ENCODE assay signal across 1 cellular context in genomic region chr3:12891985-12892839, GRCh38.
TF ChIP-seq lines count a peak whose summit lies in the region.

No MANE protein-coding gene starts in this region.

TF ChIP-seq in K562, 482 proteins besides CTCF, POLR2A, EP300 and RAD21 (continued from another document and continues in another):
- TF ChIP-seq CTBP1 (IDR thresholded peaks at IDR 0.05; ENCODE audit: borderline replicate concordance) (peak; percentile 55; the same call in 1 of the 2 replicates), NRF1 (conservative IDR thresholded peaks at IDR 0.05 in 1 of 2, IDR thresholded peaks at IDR 0.05 in 1 of 2) (peak in 1 of 2 experiments; percentile 29; a peak in 1 of 4 replicates), STAT5B (CRISPR knock-in tag; IDR thresholded peaks at IDR 0.05) (no peak), SP1 (CRISPR knock-in tag; IDR thresholded peaks at IDR 0.05) (peak; percentile 62; the same call in 1 of the 2 replicates), ZZZ3 (IDR thresholded peaks at IDR 0.05) (no peak), NR1H2 (CRISPR knock-in tag; IDR thresholded peaks at IDR 0.05) (no peak), FOXM1 (IDR thresholded peaks at IDR 0.05; ENCODE audit: low read depth) (no peak), FOXM1 (CRISPR knock-in tag; IDR thresholded peaks at IDR 0.05; ENCODE audit: low read depth) (no peak), ZNF707 (CRISPR knock-in tag; conservative IDR thresholded peaks at IDR 0.05) (no peak), RBBP5 (IDR thresholded peaks at IDR 0.05; ENCODE audit: borderline replicate concordance, insufficient read depth, low read length, poor library complexity, severe bottlenecking) (no peak), ZKSCAN3 (CRISPR knock-in tag; IDR thresholded peaks at IDR 0.05) (no peak), NR3C1 (CRISPR knock-in tag; IDR thresholded peaks at IDR 0.05) (no peak), SMARCA4 (IDR thresholded peaks at IDR 0.05) (0 out of 2 replicates have a peak, but pooled peaks have one; percentile 32), POLR2AphosphoS5 (IDR thresholded peaks at IDR 0.05; ENCODE audit: control insufficient read depth, insufficient read depth, low read depth, low read length) (no peak), GTF2A2 (tag; IDR thresholded peaks at IDR 0.05) (no peak), PHF21A (IDR thresholded peaks at IDR 0.05; ENCODE audit: borderline replicate concordance, low read depth) (no peak), THRA (IDR thresholded peaks at IDR 0.05) (no peak), ZNF318 (IDR thresholded peaks at IDR 0.05; ENCODE audit: borderline replicate concordance in 1 of 2, low read depth in 1 of 2) (no peak), NFRKB (IDR thresholded peaks at IDR 0.05; ENCODE audit: low read depth) (no peak), REST (CRISPR knock-in tag; IDR thresholded peaks at IDR 0.05; ENCODE audit: low read depth) (no peak), MYBL2 (IDR thresholded peaks at IDR 0.05; ENCODE audit: low read depth) (no peak), MYBL2 (CRISPR knock-in tag; IDR thresholded peaks at IDR 0.05; ENCODE audit: borderline replicate concordance) (no peak), CBX3 (IDR thresholded peaks at IDR 0.05; ENCODE audit: borderline replicate concordance in 1 of 2, low read length in 2 of 2) (peak in 1 of 2 experiments; percentile 74; a peak in 1 of 3 replicates), CREB3L1 (IDR thresholded peaks at IDR 0.05; ENCODE audit: borderline replicate concordance, low read depth) (no peak), E2F8 (IDR thresholded peaks at IDR 0.05; ENCODE audit: low read depth, partially characterized antibody) (peak; percentile 45), MTA1 (IDR thresholded peaks at IDR 0.05; ENCODE audit: borderline replicate concordance) (no peak), CREB1 (IDR thresholded peaks at IDR 0.05) (no peak), CREB1 (CRISPR knock-in tag; IDR thresholded peaks at IDR 0.05) (no peak; the same call in 1 of the 2 replicates), MAFF (IDR thresholded peaks at IDR 0.05; ENCODE audit: low read length) (0 out of 2 replicates have a peak, but pooled peaks have one; percentile 9), SMAD3 (CRISPR knock-in tag; conservative IDR thresholded peaks at IDR 0.05) (no peak), MCM7 (IDR thresholded peaks at IDR 0.05) (no peak), POLR2B (IDR thresholded peaks at IDR 0.05; ENCODE audit: low read depth, partially characterized antibody) (no peak), PHB2 (IDR thresholded peaks at IDR 0.05; ENCODE audit: low read depth) (no peak), ZNF778 (CRISPR knock-in tag; IDR thresholded peaks at IDR 0.05) (no peak), STAG1 (CRISPR knock-in tag; IDR thresholded peaks at IDR 0.05; ENCODE audit: borderline replicate concordance) (peak; percentile 92), SMAD4 (CRISPR knock-in tag; conservative IDR thresholded peaks at IDR 0.05) (no peak), HIVEP1 (CRISPR knock-in tag; IDR thresholded peaks at IDR 0.05) (no peak), NFIC (IDR thresholded peaks at IDR 0.05) (0 out of 2 replicates have a peak, but pooled peaks have one; percentile 10), RNF2 (IDR thresholded peaks at IDR 0.05) (no peak), ZNF408 (CRISPR knock-in tag; IDR thresholded peaks at IDR 0.05; ENCODE audit: low read depth) (no peak), ARNT (IDR thresholded peaks at IDR 0.05) (peak in 1 of 2 experiments; percentile 75; a peak in 1 of 4 replicates), ZSCAN32 (CRISPR knock-in tag; IDR thresholded peaks at IDR 0.05) (no peak), GATA2 (CRISPR knock-in tag; IDR thresholded peaks at IDR 0.05) (no peak), KDM1A (IDR thresholded peaks at IDR 0.05) (no peak), DIDO1 (tag; IDR thresholded peaks at IDR 0.05; ENCODE audit: low read depth) (no peak), ZNF274 (IDR thresholded peaks at IDR 0.05; ENCODE audit: borderline replicate concordance, low read depth, low read length) (no peak), ZNF639 (CRISPR knock-in tag; conservative IDR thresholded peaks at IDR 0.05 in 1 of 2, IDR thresholded peaks at IDR 0.05 in 1 of 2) (no peak), HSF4 (CRISPR knock-in tag; IDR thresholded peaks at IDR 0.05; ENCODE audit: borderline replicate concordance) (no peak), MITF (IDR thresholded peaks at IDR 0.05) (no peak), EHMT2 (IDR thresholded peaks at IDR 0.05) (no peak), RFX1 (IDR thresholded peaks at IDR 0.05) (no peak)
